11 cellular contexts compared by ENCODE assay signal in genomic region chr14:89428163-89428523, GRCh38. TPM values are rescaled to one million over a fixed set of nuclear protein-coding genes. Genes with fewer than 3 reads are reported as not detected.
A peak's percentile ranks its signal among the peaks of the same experiment; 100 is the strongest.
DNase-seq lines count a peak whose midpoint lies in the region; ATAC-seq, FAIRE-seq and TF ChIP-seq lines count a peak whose summit lies in the region.
"Had no signal": no experiment of that assay in that cellular context is flagged by ENCODE, and none has a peak within 500 bp of the region (broad histone marks: within the 10 kb centered on the region; RNA-seq: fewer than 3 reads in every experiment).

No MANE protein-coding gene starts in this region.

- in situ Hi-C loops in HepG2 (cut with HindIII; ENCODE audit: extremely low pct_ligation_motif_present, low pct_unique_long_range_greater_than_20kb), result no loop called here

- peak overlapping the region; percentile 84 for H3K4me3 Mint-ChIP-seq in activated naive CD8-positive, alpha-beta T cell treated with anti-CD3 and anti-CD28 coated beads, Interleukin-2, amount 10 ng/mL, durations not matched to agents 7 days and 5 days

- peaks cover 30% of the 10 kb centered on the region for H3F3A ChIP-seq in SK-N-SH (replicated peaks; ENCODE audit: insufficient read depth)

- POLR2A ChIA-PET in SK-N-SH (lab: Yijun Ruan, JAX) (no interaction called here), HepG2 (lab: Yijun Ruan, JAX) (no interaction called here)
- POLR2A ChIA-PET in activated naive CD8-positive, alpha-beta T cell treated with anti-CD3 and anti-CD28 coated beads, Interleukin-2, amount 10 ng/mL, durations not matched to agents 7 days and 5 days (lab: Charles Lee), result interaction anchor here (0.7 to 3.2 kb wide), 5 partner anchors 15 to 337 kb away, joined by 3 to 33 read pairs (median 3); no protein-coding TSS in a partner anchor

- no peak for TF ChIP-seq CTCF in SK-N-SH (IDR thresholded peaks at IDR 0.05)
- TF ChIP-seq CTCF in HepG2 (CRISPR knock-in tag; IDR thresholded peaks at IDR 0.05), result no peak
- no peak for TF ChIP-seq CTCF in suprapubic skin (IDR thresholded peaks at IDR 0.05)
- no peak for TF ChIP-seq CTCF in kidney (IDR thresholded peaks at IDR 0.05; ENCODE audit: borderline replicate concordance, extremely low read depth, insufficient read depth)

- TF ChIP-seq POLR2A in HepG2 (IDR thresholded peaks at IDR 0.05; ENCODE audit: insufficient read depth in 1 of 2, low read depth in 2 of 2, low read length in 2 of 2) (no peak), suprapubic skin (IDR thresholded peaks at IDR 0.05) (no peak)

- H3K36me3 ChIP-seq in SK-N-SH (replicated peaks in 1 of 2; ENCODE audit: control insufficient read depth in 1 of 2, insufficient read depth in 2 of 2, low read length in 1 of 2) (no peaks in the 10 kb centered on the region), HepG2 (replicated peaks in 1 of 2; ENCODE audit: control insufficient read depth in 1 of 2, insufficient read depth in 2 of 2, low read length in 2 of 2) (no peaks in the 10 kb centered on the region), suprapubic skin (no peaks in the 10 kb centered on the region), kidney (ENCODE audit: control insufficient read depth in 1 of 2, insufficient read depth in 2 of 2, low read length in 2 of 2) (no peaks in the 10 kb centered on the region)

- peaks cover 9% of the 10 kb centered on the region for H3K36me3 Mint-ChIP-seq in activated naive CD8-positive, alpha-beta T cell treated with anti-CD3 and anti-CD28 coated beads, Interleukin-2, amount 10 ng/mL, durations not matched to agents 7 days and 5 days

- H3K9me3 Mint-ChIP-seq in activated naive CD8-positive, alpha-beta T cell treated with anti-CD3 and anti-CD28 coated beads, Interleukin-2, amount 10 ng/mL, durations not matched to agents 7 days and 5 days, result no peaks in the 10 kb centered on the region

- intact Hi-C loops in HepG2 (cut with micrococcal nuclease; ENCODE audit: unreplicated experiment) (no loop called here), kidney (cut with DNase I) (no loop called here)

- H3K27ac Mint-ChIP-seq in activated naive CD8-positive, alpha-beta T cell treated with anti-CD3 and anti-CD28 coated beads, Interleukin-2, amount 10 ng/mL, durations not matched to agents 7 days and 5 days, result peak overlapping the region; percentile 96

- CTCF ChIA-PET in SK-N-SH (lab: Yijun Ruan, JAX) (interaction anchor here (0.8 to 0.9 kb wide), 2 partner anchors 10 kb away, joined by 4 to 5 read pairs; no protein-coding TSS in a partner anchor), HepG2 (lab: Yijun Ruan, JAX; ENCODE audit: low intra/inter-chr PET ratio, low total read pairs) (no interaction called here)

- H3K27ac ChIP-seq in SK-N-SH (ENCODE audit: low read depth in 2 of 2, low read length in 1 of 2), result peak overlapping the region; percentile 42 to 81
- H3K27ac ChIP-seq in HepG2 (ENCODE audit: extremely low read length, insufficient read depth, low read length), result peak overlapping the region; percentile 12
- peak overlapping the region; percentile 76 for H3K27ac ChIP-seq in suprapubic skin
- no peak overlapping the region for H3K27ac ChIP-seq in kidney (ENCODE audit: low read depth in 2 of 2, low read length in 2 of 2)
- H3K27ac ChIP-seq: parathyroid adenoma had no signal

- no peaks in the 10 kb centered on the region for H3K9me2 ChIP-seq in SK-N-SH

- H3K4me1 ChIP-seq in SK-N-SH (ENCODE audit: control insufficient read depth in 1 of 2, insufficient read depth in 2 of 2, low read depth in 1 of 2, low read length in 1 of 2), result peaks cover 19 to 30% of the 10 kb centered on the region in 2 experiments
- peaks cover 49% of the 10 kb centered on the region for H3K4me1 ChIP-seq in HepG2 (ENCODE audit: insufficient read depth, low read length)
- H3K4me1 ChIP-seq in suprapubic skin, result peaks cover 65% of the 10 kb centered on the region
- H3K4me1 ChIP-seq in kidney (ENCODE audit: control insufficient read depth in 1 of 2, insufficient read depth in 1 of 2, low read depth in 1 of 2, low read length in 2 of 2), result peaks cover 14 to 16% of the 10 kb centered on the region in 2 donors

- ATAC-seq in SK-N-SH treated with all-trans-retinoic acid at 6 μM for 48 hours, result no peak
- no peak for ATAC-seq in activated naive CD8-positive, alpha-beta T cell treated with anti-CD3 and anti-CD28 coated beads, Interleukin-2, amount 10 ng/mL, durations not matched to agents 7 days and 5 days (ENCODE audit: low read depth)
- ATAC-seq in HepG2, result no peak
- ATAC-seq in HG03460 (IDR thresholded peaks at IDR 0.05; ENCODE audit: unreplicated experiment), result no peak

- TF ChIP-seq EP300 in SK-N-SH (IDR thresholded peaks at IDR 0.05; ENCODE audit: borderline replicate concordance in 1 of 2, low read depth in 1 of 2, low read length in 1 of 2) (no peak), HepG2 (IDR thresholded peaks at IDR 0.05; ENCODE audit: low read depth in 2 of 2, low read length in 2 of 2) (no peak), HepG2 (CRISPR knock-in tag; IDR thresholded peaks at IDR 0.05; ENCODE audit: borderline replicate concordance) (no peak), suprapubic skin (IDR thresholded peaks at IDR 0.05) (no peak)

- 96% methylated on average over 2 of the region's 2 CpGs for WGBS in SK-N-SH (ENCODE audit: low lambda C conversion rate)
- 98% methylated on average over 2 of the region's 2 CpGs for WGBS in HepG2 (ENCODE audit: low lambda C conversion rate)
- 34% methylated on average over 2 of the region's 2 CpGs for WGBS in suprapubic skin

- FAIRE-seq in HepG2 (lab: Jason Lieb, UNC) (no peak), kidney (lab: Jason Lieb, UNC) (no peak)
- FAIRE-seq: G401.6 had no signal

- H3K4me2 ChIP-seq in SK-N-SH (peak overlapping the region; percentile 61; the same call in 1 of the 2 replicates), HepG2 (ENCODE audit: low read depth, low read length) (no peak overlapping the region)

- BruUV-seq in HepG2 (replicated peaks; lab: Mats Ljungman, UMichigan), result no TSS peak

- no peaks in the 10 kb centered on the region for H3K27me3 Mint-ChIP-seq in activated naive CD8-positive, alpha-beta T cell treated with anti-CD3 and anti-CD28 coated beads, Interleukin-2, amount 10 ng/mL, durations not matched to agents 7 days and 5 days

- TF ChIP-seq RAD21 in SK-N-SH (IDR thresholded peaks at IDR 0.05; ENCODE audit: low read length) (no peak), HepG2 (CRISPR knock-in tag; IDR thresholded peaks at IDR 0.05) (no peak)

- H3K9me3 ChIP-seq in SK-N-SH, result no peaks in the 10 kb centered on the region
- no peaks in the 10 kb centered on the region for H3K9me3 ChIP-seq in HepG2 (ENCODE audit: low read length)
- no peaks in the 10 kb centered on the region for H3K9me3 ChIP-seq in suprapubic skin
- H3K9me3 ChIP-seq in kidney (ENCODE audit: control insufficient read depth in 1 of 2, low read length in 2 of 2), result no peaks in the 10 kb centered on the region

- no peaks in the 10 kb centered on the region for H4K20me1 ChIP-seq in SK-N-SH (ENCODE audit: insufficient read depth)
- no peaks in the 10 kb centered on the region for H4K20me1 ChIP-seq in HepG2 (ENCODE audit: insufficient read depth, low read length)

- H3K4me1 Mint-ChIP-seq in activated naive CD8-positive, alpha-beta T cell treated with anti-CD3 and anti-CD28 coated beads, Interleukin-2, amount 10 ng/mL, durations not matched to agents 7 days and 5 days, result peaks cover 66% of the 10 kb centered on the region

- H3K9ac ChIP-seq in SK-N-SH, result no peak overlapping the region
- H3K9ac ChIP-seq in HepG2 (ENCODE audit: insufficient read depth, low read depth, low read length), result no peak overlapping the region
- H3K9ac ChIP-seq in kidney (ENCODE audit: low read length in 2 of 2), result no peak overlapping the region
- H3K9ac ChIP-seq: parathyroid adenoma had no signal

- H3K4me3 ChIP-seq in SK-N-SH (ENCODE audit: low read depth in 2 of 2, low read length in 1 of 2) (no peak overlapping the region), HepG2 (replicated peaks in 1 of 3; ENCODE audit: insufficient read depth in 1 of 3, low read depth in 2 of 3, low read length in 3 of 3) (no peak overlapping the region), suprapubic skin (peak overlapping the region; percentile 31), kidney (ENCODE audit: low read length in 2 of 2) (no peak overlapping the region)

- H2AFZ ChIP-seq in SK-N-SH (ENCODE audit: low read depth) (peak overlapping the region; percentile 49; the same call in 1 of the 2 replicates), HepG2 (ENCODE audit: low read length) (no peak overlapping the region)
- H2AFZ ChIP-seq: parathyroid adenoma had no signal

- H3K27me3 ChIP-seq in SK-N-SH (ENCODE audit: insufficient read depth), result no peaks in the 10 kb centered on the region
- no peaks in the 10 kb centered on the region for H3K27me3 ChIP-seq in HepG2 (ENCODE audit: control insufficient read depth in 1 of 2, insufficient read depth in 2 of 2, low read length in 2 of 2)
- no peaks in the 10 kb centered on the region for H3K27me3 ChIP-seq in suprapubic skin

- no peak for DNase-seq in SK-N-SH
- DNase-seq in activated naive CD8-positive, alpha-beta T cell treated with anti-CD3 and anti-CD28 coated beads, Interleukin-2, amount 10 ng/mL, durations not matched to agents 7 days and 5 days, result no peak
- no peak for DNase-seq in HepG2 (ENCODE audit: low spot score)
- no peak for DNase-seq in suprapubic skin (ENCODE audit: low spot score in 2 of 2)
- no peak for DNase-seq in GM03348 (ENCODE audit: low spot score)
- no peak for DNase-seq in kidney
- DNase-seq: NCI-H2029 treated with DMSO at 0.1 percent for 48 hours had no signal

- H3K79me2 ChIP-seq in SK-N-SH (ENCODE audit: insufficient read depth) (no peaks in the 10 kb centered on the region; the same call in 1 of the 2 replicates), HepG2 (ENCODE audit: insufficient read depth, low read length) (no peaks in the 10 kb centered on the region)

RNA-seq across cellular contexts. Expression of gene FOXN3, which starts 11.1 kb away (rescaled TPM):
- polyA plus RNA-seq in SK-N-SH (2012; rRNA removed) (9.8 and 12.0 TPM in 2 replicates), HepG2 (2011; rRNA removed) (64.7 and 70.2 TPM in 2 replicates), kidney (ENCODE audit: insufficient read depth, low read depth, low replicate concordance) (6.4 TPM)
- polyA plus RNA-seq in SK-N-SH (2012; cell fraction: cytosol; rRNA removed), result 10.5 and 11.9 TPM in 2 replicates
- polyA plus RNA-seq in SK-N-SH (2012; cell fraction: nucleus; rRNA removed), result 9.6 and 9.8 TPM in 2 replicates
- total RNA-seq in activated naive CD8-positive, alpha-beta T cell treated with anti-CD3 and anti-CD28 coated beads, Interleukin-2, amount 10 ng/mL, durations not matched to agents 7 days and 5 days, result 100 to 1,000 TPM; 101 to 102 TPM
- total RNA-seq in HepG2 (2016; rRNA removed; fragmentation: Illumina TruSeq; extraction: Trizol) (32.4 and 42.4 TPM in 2 replicates), suprapubic skin (100 to 1,000 TPM; 117 to 272 (median 172) TPM), kidney (50.1 TPM)
- total RNA-seq in HepG2 (2016; cell fraction: cytosol; rRNA removed; fragmentation: Illumina TruSeq; extraction: Trizol; ENCODE audit: low read depth), result 21.8 and 24.1 TPM in 2 replicates
- total RNA-seq in HepG2 (2016; cell fraction: insoluble cytoplasmic fraction; rRNA removed; fragmentation: Illumina TruSeq; extraction: Trizol), result 31.8 and 34.4 TPM in 2 replicates
- total RNA-seq in HepG2 (2016; cell fraction: membrane; rRNA removed; fragmentation: Illumina TruSeq; extraction: Trizol), result 34.0 and 40.7 TPM in 2 replicates
- 56.5 and 60.0 TPM in 2 replicates for total RNA-seq in HepG2 (2016; cell fraction: nucleus; rRNA removed; fragmentation: Illumina TruSeq; extraction: Trizol)
- 47.5 and 57.5 TPM in 2 replicates for polyA plus RNA-seq in HepG2 (2011; cell fraction: cytosol; rRNA removed)
- 59.1 and 68.8 TPM in 2 replicates for polyA plus RNA-seq in HepG2 (2011; cell fraction: nucleus; rRNA removed)
- polyA plus RNA-seq in HepG2 (2012), result 75.4 and 83.5 TPM in 2 replicates
- polyA plus RNA-seq in HepG2 (2016; cell fraction: cytosol; fragmentation: Illumina TruSeq; extraction: Trizol; ENCODE audit: low read depth), result 12.3 and 14.4 TPM in 2 replicates
- polyA plus RNA-seq in HepG2 (2016; cell fraction: insoluble cytoplasmic fraction; fragmentation: Illumina TruSeq; extraction: Trizol; ENCODE audit: low read depth), result 34.1 and 37.2 TPM in 2 replicates
- 22.0 and 25.1 TPM in 2 replicates for polyA plus RNA-seq in HepG2 (2016; cell fraction: membrane; fragmentation: Illumina TruSeq; extraction: Trizol; ENCODE audit: low read depth)
- 26.9 and 29.4 TPM in 2 replicates for polyA plus RNA-seq in HepG2 (2016; cell fraction: nucleus; fragmentation: Illumina TruSeq; extraction: Trizol; ENCODE audit: insufficient read depth, low read depth)
- 33.5 and 214 TPM in 2 replicates for polyA minus RNA-seq in HepG2 (2011; rRNA and poly(A)+ RNA removed; ENCODE audit: low replicate concordance)
- polyA minus RNA-seq in HepG2 (2011; cell fraction: cytosol; rRNA and poly(A)+ RNA removed), result 84.8 and 100 TPM in 2 replicates
- 187 and 226 TPM in 2 replicates for polyA minus RNA-seq in HepG2 (2011; cell fraction: nucleus; rRNA and poly(A)+ RNA removed)

Comparison
In these comparisons a context has a peak if more than half of its experiments do, and no peak if none do; other contexts are left out.
1. H3K27ac ChIP-seq: peak in SK-N-SH (2 of 2), HepG2 (single experiment) and suprapubic skin (single experiment); none in kidney (0 of 2).